8 cellular contexts compared by ENCODE assay signal in the genomic region with DNA sequence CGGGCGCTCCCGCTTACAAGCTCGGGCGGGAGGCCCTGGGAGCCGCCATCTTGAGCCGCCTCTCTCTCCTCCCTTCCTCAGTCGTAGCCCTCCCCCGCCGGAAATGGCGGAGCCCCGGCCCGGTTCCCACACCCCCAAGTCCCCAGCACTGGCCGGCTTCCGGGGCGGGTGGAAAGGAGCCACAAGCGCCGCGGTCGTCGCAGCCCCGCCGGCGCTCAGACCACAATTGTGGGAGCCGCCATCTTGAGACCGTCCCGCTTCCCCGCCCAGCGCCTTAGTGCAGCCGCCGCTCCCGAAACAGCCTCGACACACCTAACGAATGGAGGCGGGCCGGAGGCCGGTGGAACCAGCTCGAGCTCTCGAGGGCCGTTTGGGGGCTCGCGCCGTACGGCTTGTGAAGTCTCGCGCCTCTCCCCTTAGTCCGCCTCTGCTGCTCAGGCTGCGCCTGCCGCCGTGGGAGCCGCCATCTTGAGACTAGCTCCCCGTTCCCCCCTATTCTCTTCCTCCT. TPM values are rescaled to one million over a fixed set of nuclear protein-coding genes. Genes with fewer than 3 reads are reported as not detected.
DNase-seq lines count a peak whose midpoint lies in the region; ATAC-seq and TF ChIP-seq lines count a peak whose summit lies in the region.

No MANE protein-coding gene starts in this region.

- H3K9me3 ChIP-seq in duodenal mucosa (ENCODE audit: control insufficient read depth in 1 of 2, low read length in 2 of 2) (no peaks in the 10 kb centered on the region), lung (ENCODE audit: control insufficient read depth in 2 of 2, insufficient read depth in 1 of 2, low read length in 1 of 2) (peaks cover 0 to 4% of the 10 kb centered on the region in 2 donors)

- H3K27ac ChIP-seq in duodenal mucosa (ENCODE audit: low read depth, low read length) = peak overlapping the region; percentile 97
- peak overlapping the region; percentile 88 to 98 for H3K27ac ChIP-seq in lung (ENCODE audit: low read depth in 1 of 2, low read length in 1 of 2)

- 0 to 10% methylated on average over 13 to 52 of the region's 52 CpGs for whole genome bisulfite sequencing in lung, 2 donors

- ATAC-seq in GM19043 (IDR thresholded peaks at IDR 0.05; ENCODE audit: low read depth, unreplicated experiment) (peak; percentile 29), HG03432 (IDR thresholded peaks at IDR 0.05; ENCODE audit: unreplicated experiment) (peak; percentile 39), lung (ENCODE audit: insufficient read depth, low FRiP score) (peak; percentile 57)

- POLR2A ChIA-PET in activated CD4-positive, alpha-beta memory T cell treated with anti-CD3 and anti-CD28 coated beads, Interleukin-2, amount 10 ng/mL, durations not matched to agents 7 days and 5 days (lab: Charles Lee) = interaction anchor here (0.6 to 10.4 kb wide), 22 partner anchors 8 to 793 kb away, joined by 3 to 201 read pairs (median 4); partner anchors contain the start of genes ARHGAP4, IRAK1 and UBL4A

- H3K27me3 ChIP-seq in duodenal mucosa (ENCODE audit: control insufficient read depth in 1 of 2, insufficient read depth in 2 of 2, low read length in 2 of 2) (no peaks in the 10 kb centered on the region), lung (ENCODE audit: control insufficient read depth, insufficient read depth) (no peaks in the 10 kb centered on the region)

- peak overlapping the region; percentile 100 for H3K4me3 Mint-ChIP-seq in activated CD4-positive, alpha-beta memory T cell treated with anti-CD3 and anti-CD28 coated beads, Interleukin-2, amount 10 ng/mL, durations not matched to agents 7 days and 5 days

- CTCF ChIA-PET in activated CD4-positive, alpha-beta memory T cell treated with anti-CD3 and anti-CD28 coated beads, Interleukin-2, amount 10 ng/mL, durations not matched to agents 7 days and 5 days (lab: Charles Lee) = interaction anchor here (1.3 to 2.2 kb wide), 5 partner anchors 10 to 43 kb away, joined by 3 to 10 read pairs (median 4); no protein-coding TSS in a partner anchor

- peaks cover 40 to 50% of the 10 kb centered on the region in 2 donors for H3K4me1 ChIP-seq in duodenal mucosa (ENCODE audit: control insufficient read depth in 1 of 2, insufficient read depth in 2 of 2, low read length in 2 of 2)
- peaks cover 0 to 33% of the 10 kb centered on the region in 2 donors for H3K4me1 ChIP-seq in lung (ENCODE audit: control insufficient read depth in 2 of 2, insufficient read depth in 2 of 2, low read length in 2 of 2)

- peaks cover 42% of the 10 kb centered on the region for H3K4me1 Mint-ChIP-seq in activated CD4-positive, alpha-beta memory T cell treated with anti-CD3 and anti-CD28 coated beads, Interleukin-2, amount 10 ng/mL, durations not matched to agents 7 days and 5 days

- no peaks in the 10 kb centered on the region for H3K36me3 ChIP-seq in duodenal mucosa (ENCODE audit: control insufficient read depth in 1 of 2, insufficient read depth in 2 of 2, low read length in 2 of 2)
- H3K36me3 ChIP-seq in lung (ENCODE audit: control insufficient read depth in 2 of 2, insufficient read depth in 2 of 2, low read length in 2 of 2) = no peaks in the 10 kb centered on the region

- peak overlapping the region; percentile 83 to 98 for H3K9ac ChIP-seq in duodenal mucosa (ENCODE audit: low read depth in 1 of 2, low read length in 2 of 2)

- peak overlapping the region; percentile 100 for H3K27ac Mint-ChIP-seq in activated CD4-positive, alpha-beta memory T cell treated with anti-CD3 and anti-CD28 coated beads, Interleukin-2, amount 10 ng/mL, durations not matched to agents 7 days and 5 days

- H3K9me3 Mint-ChIP-seq in activated CD4-positive, alpha-beta memory T cell treated with anti-CD3 and anti-CD28 coated beads, Interleukin-2, amount 10 ng/mL, durations not matched to agents 7 days and 5 days = no peaks in the 10 kb centered on the region

- H3K4me3 ChIP-seq in duodenal mucosa (ENCODE audit: low read depth in 1 of 2, low read length in 2 of 2) = peak overlapping the region; percentile 86 to 88
- peak overlapping the region; percentile 85 for H3K4me3 ChIP-seq in lung

- H3K36me3 Mint-ChIP-seq in activated CD4-positive, alpha-beta memory T cell treated with anti-CD3 and anti-CD28 coated beads, Interleukin-2, amount 10 ng/mL, durations not matched to agents 7 days and 5 days (ENCODE audit: low read depth) = peaks cover 36% of the 10 kb centered on the region

- no peak for TF ChIP-seq CTCF in lung (IDR thresholded peaks at IDR 0.05; ENCODE audit: control extremely low read depth, extremely low read depth)

- peak; percentile 79 for DNase-seq in AG20443 (ENCODE audit: low spot score)
- peak; percentile 85 for DNase-seq in NCI-H69 (lab: John Stamatoyannopoulos, UW)
- DNase-seq in activated CD4-positive, alpha-beta memory T cell treated with anti-CD3 and anti-CD28 coated beads, Interleukin-2, amount 10 ng/mL, durations not matched to agents 7 days and 5 days = peak; percentile 89
- DNase-seq in lung (ENCODE audit: low spot score) = peak; percentile 90
- DNase-seq in stimulated activated CD4-positive, alpha-beta T cell treated with anti-CD3 and anti-CD28 coated beads, TNF-alpha, amount 100 ng/mL, for 24 hours (ENCODE audit: low read depth in 3 of 3) = peak; percentile 65 to 84 (median 73)

- H3K27me3 Mint-ChIP-seq in activated CD4-positive, alpha-beta memory T cell treated with anti-CD3 and anti-CD28 coated beads, Interleukin-2, amount 10 ng/mL, durations not matched to agents 7 days and 5 days = no peaks in the 10 kb centered on the region

RNA-seq across cellular contexts. Expression of gene HCFC1, which starts 0.4 kb away (rescaled TPM):
- total RNA-seq in activated CD4-positive, alpha-beta memory T cell treated with anti-CD3 and anti-CD28 coated beads, Interleukin-2, amount 10 ng/mL, durations not matched to agents 7 days and 5 days = 10 to 100 TPM; 88.3 to 93.1 TPM
- 10 to 100 TPM; 25.3 to 59.4 TPM for total RNA-seq in lung
- 10 to 100 TPM; 10.7 to 22.9 TPM for polyA plus RNA-seq in lung

RNA-seq across cellular contexts. Expression of gene TMEM187, which starts 1.4 kb away (rescaled TPM):
- total RNA-seq in activated CD4-positive, alpha-beta memory T cell treated with anti-CD3 and anti-CD28 coated beads, Interleukin-2, amount 10 ng/mL, durations not matched to agents 7 days and 5 days = 10 to 100 TPM in 1 of 2 experiments, 1 to 10 TPM in 1; 9.9 to 12.6 TPM
- total RNA-seq in lung = 10 to 100 TPM in 1 of 2 donors, 1 to 10 TPM in 1; 1.8 to 11.4 TPM
- polyA plus RNA-seq in lung = 1 to 10 TPM; 3.1 to 8.6 TPM

RNA-seq across cellular contexts. Expression of gene RENBP, which starts 26.7 kb away (rescaled TPM):
- 10 to 100 TPM; 12.1 to 12.8 TPM for total RNA-seq in activated CD4-positive, alpha-beta memory T cell treated with anti-CD3 and anti-CD28 coated beads, Interleukin-2, amount 10 ng/mL, durations not matched to agents 7 days and 5 days
- total RNA-seq in lung = 10 to 100 TPM; 16.6 to 53.5 TPM
- polyA plus RNA-seq in lung = 10 to 100 TPM; 70.4 to 90.8 TPM

RNA-seq across cellular contexts. Expression of gene NAA10, which starts 36.3 kb away (rescaled TPM):
- 10 to 100 TPM; 63.1 to 63.7 TPM for total RNA-seq in activated CD4-positive, alpha-beta memory T cell treated with anti-CD3 and anti-CD28 coated beads, Interleukin-2, amount 10 ng/mL, durations not matched to agents 7 days and 5 days
- 10 to 100 TPM; 33.1 to 92.0 TPM for total RNA-seq in lung
- 100 to 1,000 TPM; 117 to 146 TPM for polyA plus RNA-seq in lung

RNA-seq across cellular contexts. Expression of gene ARHGAP4, which starts 45.1 kb away (rescaled TPM):
- total RNA-seq in activated CD4-positive, alpha-beta memory T cell treated with anti-CD3 and anti-CD28 coated beads, Interleukin-2, amount 10 ng/mL, durations not matched to agents 7 days and 5 days = 100 to 1,000 TPM; 262 to 267 TPM
- 10 to 100 TPM; 34.2 to 85.4 TPM for total RNA-seq in lung
- polyA plus RNA-seq in lung = 100 to 1,000 TPM in 1 of 2 donors, 10 to 100 TPM in 1; 75.3 to 114 TPM

Comparison
In these comparisons a context has a peak if more than half of its experiments do, and no peak if none do; other contexts are left out.
1. Peak in every context shown above with its lines: DNase-seq, ATAC-seq, H3K4me3 ChIP-seq and H3K27ac ChIP-seq.